In the genomic region with DNA sequence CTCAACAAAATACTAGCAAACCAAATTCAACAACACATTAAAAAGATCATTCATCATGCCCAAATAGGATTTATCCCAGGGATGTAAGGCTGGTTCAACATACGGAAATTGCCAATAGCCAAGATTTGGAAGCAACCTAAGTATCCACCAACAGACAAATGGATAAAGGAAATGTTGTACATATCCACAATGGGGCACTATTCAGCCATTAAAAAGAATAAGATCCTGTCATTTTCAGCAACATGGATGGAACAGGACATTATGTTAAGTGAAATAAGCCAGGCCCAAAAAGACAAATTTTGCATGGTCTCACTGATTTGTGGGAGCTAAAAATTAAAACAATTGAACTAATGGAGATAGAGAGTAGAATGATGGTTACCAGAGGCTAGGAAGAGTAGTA, we compare ENCODE assay signal across 20 cellular contexts.
A peak's percentile ranks its signal among the peaks of the same experiment; 100 is the strongest.
DNase-seq lines count a peak whose midpoint lies in the region; TF ChIP-seq lines count a peak whose summit lies in the region.
"Had no signal": no experiment of that assay in that cellular context is flagged by ENCODE, and none has a peak within 500 bp of the region (broad histone marks: within the 10 kb centered on the region; RNA-seq: fewer than 3 reads in every experiment).

No MANE protein-coding gene starts in this region.

- peak; percentile 53 for DNase-seq in ELR (ENCODE audit: low read depth)
- peak; percentile 19 for DNase-seq in LHCN-M2 (ENCODE audit: low read depth)
- DNase-seq in RPMI7951 (ENCODE audit: low read depth), result peak; percentile 8
- peak; percentile 19 for DNase-seq in fibroblast of mammary gland (ENCODE audit: low read depth)
- DNase-seq in Kasumi-1 (lab: John Stamatoyannopoulos, UW), result no peak
- no peak for DNase-seq in erythroblast (lab: John Stamatoyannopoulos, UW)
- DNase-seq in activated T-cell treated with anti-CD3 and anti-CD28 coated beads, Interleukin-2, amount 50 U/mL, for 24 hours, result no peak
- DNase-seq: activated CD4-positive, alpha-beta memory T cell treated with anti-CD3 and anti-CD28 coated beads, Interleukin-2, amount 10 ng/mL, durations not matched to agents 7 days and 5 days; activated gamma-delta T cell treated with Interleukin-2 at 50 U/mL for 16 hours; activated T-cell treated with anti-CD3 and anti-CD28 coated beads for 4 hours; brain microvascular endothelial cell; H9; heart left ventricle; NCI-H1105 treated with DMSO at 0.1 percent for 48 hours; NCI-H2081; NCI-H510A; psoas muscle; stimulated activated naive CD4-positive, alpha-beta T cell; T1000; testis had no signal

- H3K4me3 Mint-ChIP-seq in activated T-cell treated with anti-CD3 and anti-CD28 coated beads, Interleukin-2, amount 50 U/mL, for 24 hours, result no peak overlapping the region
- H3K4me3 Mint-ChIP-seq: activated CD4-positive, alpha-beta memory T cell treated with anti-CD3 and anti-CD28 coated beads, Interleukin-2, amount 10 ng/mL, durations not matched to agents 7 days and 5 days; H9 had no signal

- no peaks in the 10 kb centered on the region for H3K9me3 Mint-ChIP-seq in activated T-cell treated with anti-CD3 and anti-CD28 coated beads, Interleukin-2, amount 50 U/mL, for 24 hours
- H3K9me3 Mint-ChIP-seq: activated CD4-positive, alpha-beta memory T cell treated with anti-CD3 and anti-CD28 coated beads, Interleukin-2, amount 10 ng/mL, durations not matched to agents 7 days and 5 days had no signal

- H3K4me1 Mint-ChIP-seq in activated T-cell treated with anti-CD3 and anti-CD28 coated beads, Interleukin-2, amount 50 U/mL, for 24 hours (ENCODE audit: low read depth), result no peaks in the 10 kb centered on the region
- H3K4me1 Mint-ChIP-seq: activated CD4-positive, alpha-beta memory T cell treated with anti-CD3 and anti-CD28 coated beads, Interleukin-2, amount 10 ng/mL, durations not matched to agents 7 days and 5 days had no signal

- H3K27me3 Mint-ChIP-seq in activated T-cell treated with anti-CD3 and anti-CD28 coated beads, Interleukin-2, amount 50 U/mL, for 24 hours, result peaks cover 18% of the 10 kb centered on the region

- no peak for TF ChIP-seq CTCF in fibroblast of mammary gland (conservative IDR thresholded peaks at IDR 0.05; ENCODE audit: control insufficient read depth, insufficient read depth, low read depth, low read length)

- TF ChIP-seq POLR2A in erythroblast (IDR thresholded peaks at IDR 0.05; ENCODE audit: low read length), result no peak

- no peak overlapping the region for H3K4me3 ChIP-seq in fibroblast of mammary gland (ENCODE audit: control insufficient read depth, low read depth, low read length)
- H3K4me3 ChIP-seq: heart left ventricle, psoas muscle, testis had no signal

- H3K36me3 Mint-ChIP-seq in activated T-cell treated with anti-CD3 and anti-CD28 coated beads, Interleukin-2, amount 50 U/mL, for 24 hours (ENCODE audit: low read depth), result no peaks in the 10 kb centered on the region

- H3K27ac Mint-ChIP-seq in activated T-cell treated with anti-CD3 and anti-CD28 coated beads, Interleukin-2, amount 50 U/mL, for 24 hours, result no peak overlapping the region
- H3K27ac Mint-ChIP-seq: activated CD4-positive, alpha-beta memory T cell treated with anti-CD3 and anti-CD28 coated beads, Interleukin-2, amount 10 ng/mL, durations not matched to agents 7 days and 5 days; H9 had no signal

Comparison
In these comparisons a context has a peak if more than half of its experiments do, and no peak if none do; other contexts are left out.
1. DNase-seq: peak in ELR (single experiment), LHCN-M2 (single experiment), RPMI7951 (single experiment) and fibroblast of mammary gland (single experiment); none in Kasumi-1 (0 of 2), erythroblast (0 of 2) and activated T-cell treated with anti-CD3 and anti-CD28 coated beads, Interleukin-2, amount 50 U/mL, for 24 hours (single experiment).